ENCODE assay signal across 17 cellular contexts in the genomic region with DNA sequence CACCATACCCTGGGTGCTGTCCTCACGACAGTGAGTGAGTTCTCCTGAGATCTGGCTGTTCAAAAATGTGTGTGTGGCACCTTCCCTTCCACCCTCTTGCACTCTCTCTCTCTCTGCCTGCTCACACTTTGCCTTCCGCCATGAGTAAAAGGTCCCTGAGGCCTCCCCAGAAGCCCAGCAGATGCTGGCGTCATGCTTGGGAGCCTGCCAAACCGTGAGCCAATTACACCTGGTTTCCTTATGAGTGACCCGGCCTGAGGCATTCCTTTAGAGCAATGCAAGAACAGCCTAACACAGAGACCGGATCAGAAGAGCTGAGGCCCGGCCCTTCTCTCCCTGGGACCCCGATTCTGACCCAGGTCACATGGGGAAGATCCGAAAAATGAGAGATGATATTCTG. TPM values are rescaled to one million over a fixed set of nuclear protein-coding genes. Genes with fewer than 3 reads are reported as not detected.
DNase-seq lines count a peak whose midpoint lies in the region; ATAC-seq and TF ChIP-seq lines count a peak whose summit lies in the region.
"Had no signal": no experiment of that assay in that cellular context is flagged by ENCODE, and none has a peak within 500 bp of the region (broad histone marks: within the 10 kb centered on the region; RNA-seq: fewer than 3 reads in every experiment).

No MANE protein-coding gene starts in this region.

- TF ChIP-seq CTCF in AG10803 (conservative IDR thresholded peaks at IDR 0.05; ENCODE audit: low read length) (no peak), endothelial cell (IDR thresholded peaks at IDR 0.05; ENCODE audit: unreplicated experiment) (no peak)

- DNase-seq in AG10803 (ENCODE audit: low read depth) (peak; percentile 30), RPMI8226 (peak; percentile 91), endothelial cell (ENCODE audit: low spot score) (no peak), COLO668 (lab: John Stamatoyannopoulos, UW; ENCODE audit: unreplicated experiment) (no peak), cerebellum (ENCODE audit: low spot score) (no peak), NCI-H2107 treated with DMSO at 0.1 percent for 48 hours (lab: John Stamatoyannopoulos, UW; ENCODE audit: unreplicated experiment) (no peak), HuH-7 (ENCODE audit: low spot score) (no peak)
- DNase-seq: activated naive CD8-positive, alpha-beta T cell treated with anti-CD3 and anti-CD28 coated beads, Interleukin-2, amount 10 ng/mL, durations not matched to agents 7 days and 5 days; activated T-cell treated with anti-CD3 and anti-CD28 coated beads, Interleukin-2, amount 50 U/mL, for 4 hours; Calu3; head of caudate nucleus; NCI-H1092; T-helper 9 cell had no signal

- H3K9me3 Mint-ChIP-seq in endothelial cell (ENCODE audit: unreplicated experiment), result no peaks in the 10 kb centered on the region
- H3K9me3 Mint-ChIP-seq: activated naive CD8-positive, alpha-beta T cell treated with anti-CD3 and anti-CD28 coated beads, Interleukin-2, amount 10 ng/mL, durations not matched to agents 7 days and 5 days; activated T-cell treated with anti-CD3 and anti-CD28 coated beads, Interleukin-2, amount 50 U/mL, for 4 hours had no signal

- no peak overlapping the region for H3K27ac Mint-ChIP-seq in endothelial cell (ENCODE audit: unreplicated experiment)
- H3K27ac Mint-ChIP-seq: activated naive CD8-positive, alpha-beta T cell treated with anti-CD3 and anti-CD28 coated beads, Interleukin-2, amount 10 ng/mL, durations not matched to agents 7 days and 5 days had no signal

- H3K36me3 Mint-ChIP-seq in endothelial cell (ENCODE audit: low read depth, unreplicated experiment), result peaks cover 22% of the 10 kb centered on the region
- H3K36me3 Mint-ChIP-seq: activated naive CD8-positive, alpha-beta T cell treated with anti-CD3 and anti-CD28 coated beads, Interleukin-2, amount 10 ng/mL, durations not matched to agents 7 days and 5 days had no signal

- H3K27me3 Mint-ChIP-seq in endothelial cell (ENCODE audit: unreplicated experiment), result peaks cover 4% of the 10 kb centered on the region
- H3K27me3 Mint-ChIP-seq: activated naive CD8-positive, alpha-beta T cell treated with anti-CD3 and anti-CD28 coated beads, Interleukin-2, amount 10 ng/mL, durations not matched to agents 7 days and 5 days had no signal

- no peak overlapping the region for H3K4me3 ChIP-seq in AG10803 (ENCODE audit: low read length)
- H3K4me3 ChIP-seq: right atrium auricular region, SJCRH30 had no signal

- peak overlapping the region; percentile 27 for H3K4me3 Mint-ChIP-seq in endothelial cell (ENCODE audit: unreplicated experiment)
- H3K4me3 Mint-ChIP-seq: activated naive CD8-positive, alpha-beta T cell treated with anti-CD3 and anti-CD28 coated beads, Interleukin-2, amount 10 ng/mL, durations not matched to agents 7 days and 5 days; activated T-cell treated with anti-CD3 and anti-CD28 coated beads, Interleukin-2, amount 50 U/mL, for 4 hours had no signal

- no peaks in the 10 kb centered on the region for H3K4me1 Mint-ChIP-seq in endothelial cell (ENCODE audit: unreplicated experiment)
- H3K4me1 Mint-ChIP-seq: activated naive CD8-positive, alpha-beta T cell treated with anti-CD3 and anti-CD28 coated beads, Interleukin-2, amount 10 ng/mL, durations not matched to agents 7 days and 5 days had no signal

- peak; percentile 51 for ATAC-seq in GM21619 (IDR thresholded peaks at IDR 0.05; ENCODE audit: unreplicated experiment)
- ATAC-seq: activated T-cell treated with anti-CD3 and anti-CD28 coated beads, Interleukin-2, amount 50 U/mL, for 4 hours; HepG2 had no signal

RNA-seq across cellular contexts. Expression of gene TMEM44, which starts 15.4 kb away (rescaled TPM):
- total RNA-seq in endothelial cell (ENCODE audit: unreplicated experiment) (51.1 TPM), cerebellum (24.3 TPM)

RNA-seq across cellular contexts. Expression of gene LSG1, which starts 54.2 kb away (rescaled TPM):
- total RNA-seq in endothelial cell (ENCODE audit: unreplicated experiment) (35.8 TPM), cerebellum (30.7 TPM)

Comparison
In these comparisons a context has a peak if more than half of its experiments do, and no peak if none do; other contexts are left out.
1. DNase-seq: peak in AG10803 (single experiment) and RPMI8226 (single experiment); none in endothelial cell (single experiment), COLO668 (single experiment), cerebellum (single experiment), NCI-H2107 treated with DMSO at 0.1 percent for 48 hours (single experiment) and HuH-7 (single experiment).